ENCODE assay signal across 15 cellular contexts in genomic region chrX:14915596-14915995, GRCh38.
"Had no signal": no experiment of that assay in that cellular context is flagged by ENCODE, and none has a peak within 500 bp of the region (broad histone marks: within the 10 kb centered on the region; RNA-seq: fewer than 3 reads in every experiment).

No MANE protein-coding gene starts in this region.

- DNase-seq: activated CD4-positive, alpha-beta memory T cell treated with anti-CD3 and anti-CD28 coated beads, Interleukin-2, amount 10 ng/mL, durations not matched to agents 7 days and 5 days; activated CD4-positive, alpha-beta T cell treated with anti-CD3 and anti-CD28 coated beads for 36 hours; activated effector memory CD4-positive, alpha-beta T cell treated with Interleukin-2 at 50 U/mL for 16 hours; activated T-cell treated with anti-CD3 and anti-CD28 coated beads, Interleukin-2, amount 50 U/mL, for 24 hours; cortex of kidney; effector CD4-positive, alpha-beta T cell; hippocampal formation; left lung; nucleus accumbens; right cardiac atrium; stimulated activated CD4-positive, alpha-beta T cell treated with anti-CD3 and anti-CD28 coated beads, Interleukin-1b, Interleukin-23, amount 100 ng/mL, for 48 hours; WERI-Rb-1 had no signal

- H3K36me3 ChIP-seq: brain microvascular endothelial cell, thoracic aorta, WERI-Rb-1 had no signal

- H3K27ac ChIP-seq: brain microvascular endothelial cell, esophagus muscularis mucosa, left lung, WERI-Rb-1 had no signal

- H3K27me3 ChIP-seq: brain microvascular endothelial cell, esophagus muscularis mucosa, left lung had no signal

- H3K4me3 ChIP-seq: esophagus muscularis mucosa, left lung, thoracic aorta had no signal

- ATAC-seq: activated CD4-positive, alpha-beta T cell treated with anti-CD3 and anti-CD28 coated beads for 36 hours; left lung; right cardiac atrium had no signal

- H3K4me1 ChIP-seq: left lung had no signal

- H3K9me3 ChIP-seq: esophagus muscularis mucosa, left lung, thoracic aorta had no signal
